Comparison of ENCODE assay signal across 1 cellular context in genomic region chr2:62194558-62195420, GRCh38.
A peak's percentile ranks its signal among the peaks of the same experiment; 100 is the strongest.
TF ChIP-seq lines count a peak whose summit lies in the region.

No MANE protein-coding gene starts in this region.

TF ChIP-seq in HepG2, 621 proteins besides CTCF, POLR2A, EP300 and RAD21 (continued from another document and continues in another):
- TF ChIP-seq ARID4A (CRISPR knock-in tag; IDR thresholded peaks at IDR 0.05; ENCODE audit: borderline replicate concordance), result peak; percentile 68; the same call in 1 of the 2 replicates
- TF ChIP-seq ZNF639 (CRISPR knock-in tag; conservative IDR thresholded peaks at IDR 0.05), result peak; percentile 64
- TF ChIP-seq NFIB (CRISPR knock-in tag; IDR thresholded peaks at IDR 0.05; ENCODE audit: borderline replicate concordance), result no peak
- no peak for TF ChIP-seq HNRNPUL1 (IDR thresholded peaks at IDR 0.05; ENCODE audit: low read depth, low read length)
- peak; percentile 95 for TF ChIP-seq MED1 (CRISPR knock-in tag; IDR thresholded peaks at IDR 0.05)
- TF ChIP-seq TBP (CRISPR knock-in tag; IDR thresholded peaks at IDR 0.05), result no peak
- peak; percentile 89; the same call in 1 of the 2 replicates for TF ChIP-seq FOXO1 (CRISPR knock-in tag; IDR thresholded peaks at IDR 0.05)
- TF ChIP-seq ZNF878 (CRISPR knock-in tag; IDR thresholded peaks at IDR 0.05), result peak; percentile 88
- TF ChIP-seq NAIF1 (CRISPR knock-in tag; IDR thresholded peaks at IDR 0.05; ENCODE audit: borderline replicate concordance), result no peak
- TF ChIP-seq ZNF530 (CRISPR knock-in tag; IDR thresholded peaks at IDR 0.05; ENCODE audit: low read depth), result no peak
- TF ChIP-seq ZNF777 (CRISPR knock-in tag; IDR thresholded peaks at IDR 0.05), result no peak; the same call in 1 of the 2 replicates
- no peak; the same call in 1 of the 2 replicates for TF ChIP-seq ZNF431 (CRISPR knock-in tag; IDR thresholded peaks at IDR 0.05; ENCODE audit: borderline replicate concordance, low read depth)
- TF ChIP-seq JDP2 (CRISPR knock-in tag; IDR thresholded peaks at IDR 0.05; ENCODE audit: borderline replicate concordance), result no peak
- no peak for TF ChIP-seq LRRFIP1 (CRISPR knock-in tag; conservative IDR thresholded peaks at IDR 0.05)
- 0 out of 2 replicates have a peak, but pooled peaks have one; percentile 44 for TF ChIP-seq ZFP37 (CRISPR knock-in tag; IDR thresholded peaks at IDR 0.05; ENCODE audit: borderline replicate concordance)
- peak; percentile 72 for TF ChIP-seq ZNF761 (CRISPR knock-in tag; conservative IDR thresholded peaks at IDR 0.05)
- no peak for TF ChIP-seq ZNF468 (CRISPR knock-in tag; IDR thresholded peaks at IDR 0.05)
- no peak; the same call in none of the 2 replicates for TF ChIP-seq BCL3 (CRISPR knock-in tag; IDR thresholded peaks at IDR 0.05)
- TF ChIP-seq PRDM10 (CRISPR knock-in tag; IDR thresholded peaks at IDR 0.05; ENCODE audit: low read depth), result peak; percentile 38; the same call in 1 of the 2 replicates
- peak; percentile 85; the same call in 1 of the 2 replicates for TF ChIP-seq ATF5 (CRISPR knock-in tag; IDR thresholded peaks at IDR 0.05; ENCODE audit: low read depth)
- 0 out of 2 replicates have a peak, but pooled peaks have one; percentile 15 for TF ChIP-seq MAZ (IDR thresholded peaks at IDR 0.05; ENCODE audit: borderline replicate concordance, low read depth, low read length)
- peak; percentile 55 for TF ChIP-seq MAZ (CRISPR knock-in tag; IDR thresholded peaks at IDR 0.05; ENCODE audit: low read depth)
- no peak for TF ChIP-seq ZFAT (CRISPR knock-in tag; conservative IDR thresholded peaks at IDR 0.05)
- TF ChIP-seq ZFP91 (CRISPR knock-in tag; IDR thresholded peaks at IDR 0.05; ENCODE audit: borderline replicate concordance), result no peak; the same call in 1 of the 2 replicates
- no peak for TF ChIP-seq SMAD9 (CRISPR knock-in tag; IDR thresholded peaks at IDR 0.05)
- no peak for TF ChIP-seq SKIL (CRISPR knock-in tag; IDR thresholded peaks at IDR 0.05; ENCODE audit: borderline replicate concordance)
- no peak; the same call in 1 of the 2 replicates for TF ChIP-seq ELF4 (CRISPR knock-in tag; IDR thresholded peaks at IDR 0.05; ENCODE audit: borderline replicate concordance)
- TF ChIP-seq CCDC6 (CRISPR knock-in tag; IDR thresholded peaks at IDR 0.05), result peak; percentile 61
- no peak for TF ChIP-seq CBX5 (CRISPR knock-in tag; IDR thresholded peaks at IDR 0.05; ENCODE audit: borderline replicate concordance)
- no peak for TF ChIP-seq ZFP62 (CRISPR knock-in tag; IDR thresholded peaks at IDR 0.05)
- no peak for TF ChIP-seq CAMTA2 (CRISPR knock-in tag; IDR thresholded peaks at IDR 0.05; ENCODE audit: borderline replicate concordance)
- no peak; the same call in 1 of the 2 replicates for TF ChIP-seq PAF1 (CRISPR knock-in tag; IDR thresholded peaks at IDR 0.05)
- TF ChIP-seq STAT6 (CRISPR knock-in tag; IDR thresholded peaks at IDR 0.05; ENCODE audit: borderline replicate concordance), result peak; percentile 93; the same call in 1 of the 2 replicates
